In the genomic region with DNA sequence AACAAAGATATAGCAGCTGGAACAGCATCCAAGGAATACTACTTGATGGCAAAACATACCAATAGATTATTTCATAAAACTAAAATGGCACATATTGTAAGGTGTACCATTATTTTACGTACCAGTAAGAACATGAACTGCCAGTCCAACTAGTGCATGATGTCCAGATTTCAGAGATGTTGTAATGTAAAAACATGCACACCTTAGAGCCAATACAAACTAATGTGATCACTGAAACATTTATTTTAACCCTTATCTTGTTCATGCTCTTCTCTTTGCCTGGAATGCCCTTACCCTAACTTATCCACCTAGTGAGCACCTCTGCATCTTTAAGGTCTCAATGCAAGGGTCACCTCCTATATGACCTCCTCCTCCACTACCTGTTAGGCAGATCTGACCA, we compare ENCODE assay signal across 21 cellular contexts.
"Had no signal": no experiment of that assay in that cellular context is flagged by ENCODE, and none has a peak within 500 bp of the region (broad histone marks: within the 10 kb centered on the region; RNA-seq: fewer than 3 reads in every experiment).

No MANE protein-coding gene starts in this region.

- H3K4me3 ChIP-seq: Peyer's patch, SJSA1, SK-N-MC had no signal

- H3K36me3 ChIP-seq: Peyer's patch, SJSA1 had no signal

- H3K4me1 ChIP-seq: Peyer's patch had no signal

- H3K27me3 ChIP-seq: Peyer's patch, SJSA1 had no signal

- H3K9me3 ChIP-seq: Peyer's patch, SJSA1 had no signal

- ATAC-seq: T-cell had no signal

- H3K27ac ChIP-seq: Peyer's patch, SK-N-MC had no signal

- DNase-seq: KBM-7, NCI-H1092, NCI-H1105 treated with DMSO at 0.1 percent for 48 hours, NCI-H1417 treated with DMSO at 0.1 percent for 48 hours, NCI-H146, NCI-H1694 treated with DMSO at 0.1 percent for 48 hours, NCI-H1930, NCI-H2081, NCI-H2107, NCI-H2227 treated with DMSO at 0.1 percent for 48 hours, NCI-H524 treated with DMSO at 0.1 percent for 48 hours, NCI-H69, NCI-H774, Peyer's patch, Right ventricle myocardium superior, RPMI8226, SIG-M5, SW 1271, T-cell had no signal
